Comparison of ENCODE assay signal across 20 cellular contexts in genomic region chr15:76866008-76866407, GRCh38. TPM values are rescaled to one million over a fixed set of nuclear protein-coding genes. Genes with fewer than 3 reads are reported as not detected.
A peak's percentile ranks its signal among the peaks of the same experiment; 100 is the strongest.
DNase-seq lines count a peak whose midpoint lies in the region; ATAC-seq and TF ChIP-seq lines count a peak whose summit lies in the region.
"Had no signal": no experiment of that assay in that cellular context is flagged by ENCODE, and none has a peak within 500 bp of the region (broad histone marks: within the 10 kb centered on the region; RNA-seq: fewer than 3 reads in every experiment).

No MANE protein-coding gene starts in this region.

- no peaks in the 10 kb centered on the region for H3K9me3 Mint-ChIP-seq in CD4-positive, CD25-positive, alpha-beta regulatory T cell
- H3K9me3 Mint-ChIP-seq: brain; immature natural killer cell; memory B cell; naive thymus-derived CD8-positive, alpha-beta T cell had no signal

- ATAC-seq in CD4-positive, CD25-positive, alpha-beta regulatory T cell (ENCODE audit: low read depth in 2 of 2) = no peak
- no peak for ATAC-seq in GM19351 (IDR thresholded peaks at IDR 0.05; ENCODE audit: unreplicated experiment)
- ATAC-seq: naive thymus-derived CD8-positive, alpha-beta T cell had no signal

- no peaks in the 10 kb centered on the region for H3K27me3 ChIP-seq in CD4-positive, CD25-positive, alpha-beta regulatory T cell (ENCODE audit: control insufficient read depth, insufficient read depth, low read length)
- H3K27me3 ChIP-seq in adipocyte (replicated peaks; ENCODE audit: control insufficient read depth, insufficient read depth, low read length) (no peaks in the 10 kb centered on the region), left ventricle myocardium inferior (ENCODE audit: low read depth) (no peaks in the 10 kb centered on the region)
- H3K27me3 ChIP-seq in effector memory CD4-positive, alpha-beta T cell (replicated peaks; ENCODE audit: control insufficient read depth, insufficient read depth, low read length, poor library complexity, severe bottlenecking) = no peaks in the 10 kb centered on the region

- intact Hi-C loops in left ventricle myocardium inferior (cut with micrococcal nuclease) = no loop called here

- no peak overlapping the region for H3K9ac ChIP-seq in adipocyte (ENCODE audit: low read length)
- H3K9ac ChIP-seq: parathyroid adenoma had no signal

- DNase-seq in CD4-positive, CD25-positive, alpha-beta regulatory T cell = peak in 1 of 3 donors; percentile 25
- DNase-seq in GM04504 (ENCODE audit: low read depth) (peak; percentile 10), adipocyte (ENCODE audit: low read depth) (peak; percentile 5), left ventricle myocardium inferior (peak; percentile 38), NCI-H345 treated with DMSO at 0.1 percent for 48 hours (lab: John Stamatoyannopoulos, UW; ENCODE audit: unreplicated experiment) (no peak)
- DNase-seq in effector memory CD4-positive, alpha-beta T cell = no peak
- DNase-seq: activated CD4-positive, CD25-positive, alpha-beta regulatory T cell treated with anti-CD3 and anti-CD28 coated beads, Interleukin-2, amount 50 U/mL, for 72 hours; activated CD8-positive, alpha-beta memory T cell treated with anti-CD3 and anti-CD28 coated beads, Interleukin-2, amount 50 U/mL, for 4 hours; activated naive CD4-positive, alpha-beta T cell treated with Interleukin-2 at 50 U/mL for 16 hours; GDM1; immature natural killer cell; NCI-H1092 treated with DMSO at 0.1 percent for 48 hours; NCI-H2107; T1000 had no signal

- H3K27ac Mint-ChIP-seq in CD4-positive, CD25-positive, alpha-beta regulatory T cell = peak overlapping the region in 2 of 3 donors; percentile 2 to 58
- H3K27ac Mint-ChIP-seq: memory B cell had no signal

- no peak overlapping the region for H3K4me3 ChIP-seq in CD4-positive, CD25-positive, alpha-beta regulatory T cell (ENCODE audit: low read depth, low read length)
- H3K4me3 ChIP-seq in adipocyte (ENCODE audit: low read length) = no peak overlapping the region
- H3K4me3 ChIP-seq in left ventricle myocardium inferior = peak overlapping the region; percentile 2
- no peak overlapping the region for H3K4me3 ChIP-seq in effector memory CD4-positive, alpha-beta T cell (ENCODE audit: insufficient read depth, low read depth, low read length, poor library complexity, severe bottlenecking)
- H3K4me3 ChIP-seq: PC-9 had no signal

- H3K4me1 ChIP-seq in CD4-positive, CD25-positive, alpha-beta regulatory T cell (ENCODE audit: control insufficient read depth, insufficient read depth, low read length, poor library complexity, severe bottlenecking) = no peaks in the 10 kb centered on the region
- peaks cover 9% of the 10 kb centered on the region for H3K4me1 ChIP-seq in adipocyte (ENCODE audit: control insufficient read depth, insufficient read depth, low read length)
- peaks cover 46% of the 10 kb centered on the region for H3K4me1 ChIP-seq in left ventricle myocardium inferior
- no peaks in the 10 kb centered on the region for H3K4me1 ChIP-seq in effector memory CD4-positive, alpha-beta T cell (ENCODE audit: control insufficient read depth, insufficient read depth, low read length, poor library complexity, severe bottlenecking)
- H3K4me1 ChIP-seq: parathyroid adenoma had no signal

- H3K4me3 Mint-ChIP-seq in CD4-positive, CD25-positive, alpha-beta regulatory T cell = peak overlapping the region in 1 of 4 donors; percentile 16
- H3K4me3 Mint-ChIP-seq: brain; immature natural killer cell; memory B cell; naive thymus-derived CD8-positive, alpha-beta T cell had no signal

- TF ChIP-seq CTCF in left ventricle myocardium inferior (IDR thresholded peaks at IDR 0.05; ENCODE audit: borderline replicate concordance) = no peak

- H3K9me3 ChIP-seq in CD4-positive, CD25-positive, alpha-beta regulatory T cell (ENCODE audit: control insufficient read depth in 2 of 2, low read length in 2 of 2) = no peaks in the 10 kb centered on the region
- H3K9me3 ChIP-seq in adipocyte (ENCODE audit: control insufficient read depth, low read length) (no peaks in the 10 kb centered on the region), left ventricle myocardium inferior (replicated peaks) (no peaks in the 10 kb centered on the region)
- no peaks in the 10 kb centered on the region for H3K9me3 ChIP-seq in effector memory CD4-positive, alpha-beta T cell (ENCODE audit: control insufficient read depth, low read length)

- H3K4me1 Mint-ChIP-seq in CD4-positive, CD25-positive, alpha-beta regulatory T cell = peaks cover 18 to 48% (median 40%) of the 10 kb centered on the region in 4 donors

- peaks cover 5% of the 10 kb centered on the region for H3K36me3 Mint-ChIP-seq in CD4-positive, CD25-positive, alpha-beta regulatory T cell

- no peaks in the 10 kb centered on the region for H3K27me3 Mint-ChIP-seq in CD4-positive, CD25-positive, alpha-beta regulatory T cell
- H3K27me3 Mint-ChIP-seq: brain; memory B cell; naive thymus-derived CD8-positive, alpha-beta T cell had no signal

- no peaks in the 10 kb centered on the region for H3K36me3 ChIP-seq in CD4-positive, CD25-positive, alpha-beta regulatory T cell (ENCODE audit: control insufficient read depth, insufficient read depth, low read length)
- H3K36me3 ChIP-seq in adipocyte (ENCODE audit: control insufficient read depth, insufficient read depth, low read length, severe bottlenecking) (no peaks in the 10 kb centered on the region), left ventricle myocardium inferior (no peaks in the 10 kb centered on the region)
- H3K36me3 ChIP-seq in effector memory CD4-positive, alpha-beta T cell (ENCODE audit: control insufficient read depth, insufficient read depth, low read length) = no peaks in the 10 kb centered on the region

- H3K27ac ChIP-seq in CD4-positive, CD25-positive, alpha-beta regulatory T cell (ENCODE audit: insufficient read depth, low read length, poor library complexity, severe bottlenecking) = no peak overlapping the region
- H3K27ac ChIP-seq in left ventricle myocardium inferior (replicated peaks) = peak overlapping the region; percentile 78
- no peak overlapping the region for H3K27ac ChIP-seq in effector memory CD4-positive, alpha-beta T cell (ENCODE audit: insufficient read depth, low read length, poor library complexity, severe bottlenecking)
- H3K27ac ChIP-seq: parathyroid adenoma, PC-9 had no signal

RNA-seq across cellular contexts. Expression of gene SCAPER, which starts 39.1 kb away (rescaled TPM):
- 38.1 TPM for total RNA-seq in CD4-positive, CD25-positive, alpha-beta regulatory T cell
- polyA plus RNA-seq in CD4-positive, CD25-positive, alpha-beta regulatory T cell = 10 to 100 TPM; 13.2 to 16.9 (median 14.5) TPM
- 42.6 TPM for total RNA-seq in left ventricle myocardium inferior

Comparison
In these comparisons a context has a peak if more than half of its experiments do, and no peak if none do; other contexts are left out.
1. DNase-seq: peak in GM04504 (single experiment), adipocyte (single experiment) and left ventricle myocardium inferior (single experiment); none in effector memory CD4-positive, alpha-beta T cell (0 of 3) and NCI-H345 treated with DMSO at 0.1 percent for 48 hours (single experiment).